In the genomic region with DNA sequence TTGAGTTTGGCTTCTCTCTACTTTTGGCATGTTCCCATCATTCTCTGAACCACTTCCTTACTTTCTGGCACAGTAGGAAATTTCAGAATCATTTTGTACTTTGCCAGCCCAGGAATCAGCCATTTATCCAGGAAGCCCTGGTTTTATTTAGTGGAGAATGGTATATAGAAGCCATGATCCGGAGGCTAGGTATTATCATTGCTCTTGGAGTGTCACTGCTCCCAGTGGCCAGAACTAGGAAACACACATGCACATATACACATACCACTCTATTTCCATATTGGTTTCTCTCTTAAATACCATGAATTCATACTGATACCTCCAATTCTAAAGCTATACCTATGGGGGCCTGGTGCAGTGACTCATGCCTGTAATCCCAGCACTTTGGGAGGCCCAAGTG, we compare ENCODE assay signal across 8 cellular contexts. TPM values are rescaled to one million over a fixed set of nuclear protein-coding genes. Genes with fewer than 3 reads are reported as not detected.
DNase-seq lines count a peak whose midpoint lies in the region; ATAC-seq and TF ChIP-seq lines count a peak whose summit lies in the region.

No MANE protein-coding gene starts in this region.

- DNase-seq in stimulated activated CD4-positive, alpha-beta T cell treated with anti-CD3 and anti-CD28 coated beads, Interleukin-12 subunit alpha, Interleukin-12 subunit beta, amount 100 ng/mL, for 48 hours (ENCODE audit: low read depth in 2 of 3, low spot score in 1 of 3) = peak in 2 of 3 donors; percentile 1 to 6
- DNase-seq in stimulated activated CD4-positive, alpha-beta T cell treated with anti-CD3 and anti-CD28 coated beads, Interleukin-4, amount 100 ng/mL, for 4 hours = no peak
- DNase-seq in activated CD8-positive, alpha-beta T cell treated with anti-CD3 and anti-CD28 coated beads, Interleukin-2, amount 10 ng/mL, durations not matched to agents 7 days and 5 days = no peak
- DNase-seq in mesothelial cell of epicardium (ENCODE audit: low spot score in 2 of 2, unreplicated experiment in 2 of 2) = no peak
- DNase-seq in colonic mucosa = no peak
- no peak for DNase-seq in SK-N-DZ (ENCODE audit: low spot score)

- no peaks in the 10 kb centered on the region for H3K4me1 ChIP-seq in colonic mucosa

- H3K4me3 Mint-ChIP-seq in activated CD8-positive, alpha-beta T cell treated with anti-CD3 and anti-CD28 coated beads, Interleukin-2, amount 10 ng/mL, durations not matched to agents 7 days and 5 days = no peak overlapping the region
- no peak overlapping the region for H3K4me3 Mint-ChIP-seq in mesothelial cell of epicardium

- H3K9me3 ChIP-seq in colonic mucosa = no peaks in the 10 kb centered on the region

- intact Hi-C loops in colonic mucosa (cut with DNase I) = no loop called here

- H3K9ac ChIP-seq in colonic mucosa (ENCODE audit: low read depth in 2 of 2, low read length in 2 of 2) = no peak overlapping the region

- no peaks in the 10 kb centered on the region for H3K4me1 Mint-ChIP-seq in activated CD8-positive, alpha-beta T cell treated with anti-CD3 and anti-CD28 coated beads, Interleukin-2, amount 10 ng/mL, durations not matched to agents 7 days and 5 days (ENCODE audit: low read depth)
- no peaks in the 10 kb centered on the region for H3K4me1 Mint-ChIP-seq in mesothelial cell of epicardium

- no peak overlapping the region for H3K4me3 ChIP-seq in colonic mucosa

- H3K27ac ChIP-seq in colonic mucosa = no peak overlapping the region

- TF ChIP-seq CTCF in mesothelial cell of epicardium (IDR thresholded peaks at IDR 0.05; ENCODE audit: unreplicated experiment) = peak; percentile 15
- no peak for TF ChIP-seq CTCF in colonic mucosa (IDR thresholded peaks at IDR 0.05)

- H3K27me3 Mint-ChIP-seq in activated CD8-positive, alpha-beta T cell treated with anti-CD3 and anti-CD28 coated beads, Interleukin-2, amount 10 ng/mL, durations not matched to agents 7 days and 5 days (ENCODE audit: low read depth) = no peaks in the 10 kb centered on the region
- H3K27me3 Mint-ChIP-seq in mesothelial cell of epicardium (ENCODE audit: low read depth) = no peaks in the 10 kb centered on the region

- no peak overlapping the region for H3K27ac Mint-ChIP-seq in activated CD8-positive, alpha-beta T cell treated with anti-CD3 and anti-CD28 coated beads, Interleukin-2, amount 10 ng/mL, durations not matched to agents 7 days and 5 days
- no peak overlapping the region for H3K27ac Mint-ChIP-seq in mesothelial cell of epicardium

- CTCF ChIA-PET in activated CD8-positive, alpha-beta T cell treated with anti-CD3 and anti-CD28 coated beads, Interleukin-2, amount 10 ng/mL, durations not matched to agents 7 days and 5 days (lab: Charles Lee) = interaction anchor here (0.7 to 1.0 kb wide), 2 partner anchors 28 to 509 kb away, joined by 3 read pairs; no protein-coding TSS in a partner anchor

- H3K36me3 ChIP-seq in colonic mucosa = no peaks in the 10 kb centered on the region

- ATAC-seq in HG03175 (IDR thresholded peaks at IDR 0.05; ENCODE audit: unreplicated experiment) = peak; percentile 64
- ATAC-seq in activated CD8-positive, alpha-beta T cell treated with anti-CD3 and anti-CD28 coated beads, Interleukin-2, amount 10 ng/mL, durations not matched to agents 7 days and 5 days = peak; percentile 65
- no peak for ATAC-seq in GM21515 (IDR thresholded peaks at IDR 0.05; ENCODE audit: unreplicated experiment)

- no peaks in the 10 kb centered on the region for H3K36me3 Mint-ChIP-seq in activated CD8-positive, alpha-beta T cell treated with anti-CD3 and anti-CD28 coated beads, Interleukin-2, amount 10 ng/mL, durations not matched to agents 7 days and 5 days (ENCODE audit: low read depth)
- peaks cover 12% of the 10 kb centered on the region for H3K36me3 Mint-ChIP-seq in mesothelial cell of epicardium

- no peaks in the 10 kb centered on the region for H3K9me3 Mint-ChIP-seq in activated CD8-positive, alpha-beta T cell treated with anti-CD3 and anti-CD28 coated beads, Interleukin-2, amount 10 ng/mL, durations not matched to agents 7 days and 5 days (ENCODE audit: insufficient read depth)
- H3K9me3 Mint-ChIP-seq in mesothelial cell of epicardium = peaks cover 5% of the 10 kb centered on the region

- POLR2A ChIA-PET in activated CD8-positive, alpha-beta T cell treated with anti-CD3 and anti-CD28 coated beads, Interleukin-2, amount 10 ng/mL, durations not matched to agents 7 days and 5 days (lab: Charles Lee) = no interaction called here

- no peaks in the 10 kb centered on the region for H3K27me3 ChIP-seq in colonic mucosa

RNA-seq across cellular contexts. Expression of gene SUFU, which starts 36.3 kb away (rescaled TPM):
- total RNA-seq in activated CD8-positive, alpha-beta T cell treated with anti-CD3 and anti-CD28 coated beads, Interleukin-2, amount 10 ng/mL, durations not matched to agents 7 days and 5 days = 10 to 100 TPM; 10.6 to 12.0 TPM
- total RNA-seq in mesothelial cell of epicardium (32.4 to 33.4 TPM (median 32.7 TPM) in 3 replicates), colonic mucosa (1 to 10 TPM; 7.6 to 8.6 TPM)
- 4.9 and 5.4 TPM in 2 replicates for polyA plus RNA-seq in SK-N-DZ (2014; cell fraction: cytosol; rRNA removed)
- 2.8 and 5.5 TPM in 2 replicates for polyA plus RNA-seq in SK-N-DZ (2014; cell fraction: nucleus; rRNA removed)

RNA-seq across cellular contexts. Expression of gene ACTR1A, which starts 37.5 kb away (rescaled TPM):
- total RNA-seq in activated CD8-positive, alpha-beta T cell treated with anti-CD3 and anti-CD28 coated beads, Interleukin-2, amount 10 ng/mL, durations not matched to agents 7 days and 5 days = 10 to 100 TPM; 72.7 to 75.8 TPM
- 91.5 to 93.6 TPM (median 91.7 TPM) in 3 replicates for total RNA-seq in mesothelial cell of epicardium
- 10 to 100 TPM; 76.4 to 88.8 TPM for total RNA-seq in colonic mucosa
- polyA plus RNA-seq in SK-N-DZ (2014; cell fraction: cytosol; rRNA removed) = 149 and 157 TPM in 2 replicates
- polyA plus RNA-seq in SK-N-DZ (2014; cell fraction: nucleus; rRNA removed) = 83.3 and 95.2 TPM in 2 replicates

Comparison
In these comparisons a context has a peak if more than half of its experiments do, and no peak if none do; other contexts are left out.
1. DNase-seq: peak in stimulated activated CD4-positive, alpha-beta T cell treated with anti-CD3 and anti-CD28 coated beads, Interleukin-12 subunit alpha, Interleukin-12 subunit beta, amount 100 ng/mL, for 48 hours (2 of 3); none in stimulated activated CD4-positive, alpha-beta T cell treated with anti-CD3 and anti-CD28 coated beads, Interleukin-4, amount 100 ng/mL, for 4 hours (0 of 2), activated CD8-positive, alpha-beta T cell treated with anti-CD3 and anti-CD28 coated beads, Interleukin-2, amount 10 ng/mL, durations not matched to agents 7 days and 5 days (single experiment), mesothelial cell of epicardium (0 of 2), colonic mucosa (single experiment) and SK-N-DZ (single experiment).